8 cellular contexts compared by ENCODE assay signal in genomic region chr9:20623748-20624124, GRCh38. TPM values are rescaled to one million over a fixed set of nuclear protein-coding genes. Genes with fewer than 3 reads are reported as not detected.
DNase-seq lines count a peak whose midpoint lies in the region; ATAC-seq, FAIRE-seq and TF ChIP-seq lines count a peak whose summit lies in the region.

No MANE protein-coding gene starts in this region.

- TF ChIP-seq CTCF in chondrocyte (IDR thresholded peaks at IDR 0.05) = no peak
- no peak for TF ChIP-seq CTCF in nephron progenitor cell (IDR thresholded peaks at IDR 0.05)

- no peak for FAIRE-seq in RCC 7860 (lab: Jason Lieb, UNC)

- no peaks in the 10 kb centered on the region for H3K9me3 Mint-ChIP-seq in chondrocyte (ENCODE audit: low read depth)
- H3K9me3 Mint-ChIP-seq in nephron progenitor cell = no peaks in the 10 kb centered on the region

- H3K27ac Mint-ChIP-seq in chondrocyte (ENCODE audit: unreplicated experiment) = peak overlapping the region; percentile 7
- H3K27ac Mint-ChIP-seq in nephron progenitor cell = peak overlapping the region; percentile 4

- H3K4me3 Mint-ChIP-seq in chondrocyte (ENCODE audit: unreplicated experiment) (peak overlapping the region; percentile 89), nephron progenitor cell (peak overlapping the region; percentile 90)

- ATAC-seq in HG03432 (IDR thresholded peaks at IDR 0.05; ENCODE audit: unreplicated experiment) = no peak
- ATAC-seq in GM19328 (IDR thresholded peaks at IDR 0.05; ENCODE audit: unreplicated experiment) = no peak

- peaks cover 30% of the 10 kb centered on the region for H3K4me1 Mint-ChIP-seq in chondrocyte (ENCODE audit: low read depth)
- peaks cover 49% of the 10 kb centered on the region for H3K4me1 Mint-ChIP-seq in nephron progenitor cell

- H3K36me3 Mint-ChIP-seq in chondrocyte (ENCODE audit: low read depth) (no peaks in the 10 kb centered on the region), nephron progenitor cell (ENCODE audit: low read depth) (no peaks in the 10 kb centered on the region)

- H3K4me3 ChIP-seq in Jurkat, Clone E6-1 (ENCODE audit: low read length) = peak overlapping the region; percentile 81

- H3K27me3 Mint-ChIP-seq in chondrocyte (ENCODE audit: low read depth) (no peaks in the 10 kb centered on the region), nephron progenitor cell (ENCODE audit: low read depth, poor library complexity) (peaks cover 5% of the 10 kb centered on the region)

- DNase-seq in CD1c-positive myeloid dendritic cell (ENCODE audit: extremely low spot score) = peak; percentile 45
- DNase-seq in Jurkat, Clone E6-1 (ENCODE audit: low read depth, low spot score) = no peak
- no peak for DNase-seq in chondrocyte (ENCODE audit: low spot score)
- no peak for DNase-seq in nephron progenitor cell
- no peak for DNase-seq in HCEC 1CT
- DNase-seq in RCC 7860 (ENCODE audit: low spot score) = no peak

RNA-seq across cellular contexts. Expression of gene MLLT3, which starts 1.4 kb away (rescaled TPM):
- 20.1 TPM for polyA plus RNA-seq in Jurkat, Clone E6-1 (2012; ENCODE audit: insufficient read depth, insufficient read length)
- 7.7 to 28.9 TPM (median 9.7 TPM) in 3 replicates for total RNA-seq in chondrocyte
